In genomic region chrX:37846934-37847732, GRCh38 we compare ENCODE assay signal across 8 cellular contexts. TPM values are rescaled to one million over a fixed set of nuclear protein-coding genes. Genes with fewer than 3 reads are reported as not detected.
A peak's percentile ranks its signal among the peaks of the same experiment; 100 is the strongest.
DNase-seq lines count a peak whose midpoint lies in the region; ATAC-seq, FAIRE-seq and TF ChIP-seq lines count a peak whose summit lies in the region.

TSS of gene DYNLT3 (minus strand) at chrX:37847571. CDS start at chrX:37847510, 61 bp downstream.

- 4% methylated on average over 27 of the region's 67 CpGs; no CpG with 5 or more reads in 1 of the 2 experiments for WGBS in H1 (ENCODE audit: extremely low coverage in 1 of 2, insufficient coverage in 1 of 2, insufficient read length in 1 of 2, insufficient replicate concordance in 2 of 2, low coverage in 1 of 2, low lambda C conversion rate in 2 of 2, missing lambda C conversion rate in 1 of 2), 2 experiments

- H3K4me1 ChIP-seq in H1 (replicated peaks in 1 of 4; ENCODE audit: control insufficient read depth in 3 of 4, insufficient read depth in 4 of 4, low read length in 3 of 4): no peaks in the 10 kb centered on the region

- no peak within 1 kb of the TSS for H2BK12ac ChIP-seq in H1 (ENCODE audit: low read depth, low read length)

- no peaks in the 10 kb centered on the region for H3K79me2 ChIP-seq in H1 (ENCODE audit: control insufficient read depth in 1 of 2, insufficient read depth in 2 of 2, low read length in 2 of 2)

- TF ChIP-seq POLR2A in H1 (IDR thresholded peaks at IDR 0.05; ENCODE audit: control extremely low read depth in 1 of 2, low read depth in 2 of 2, low read length in 2 of 2): peak in 1 of 2 experiments; percentile 50; a peak in 1 of 3 replicates

- no peak within 1 kb of the TSS for H3K14ac ChIP-seq in H1 (ENCODE audit: insufficient read length)

- H4K5ac ChIP-seq in H1 (ENCODE audit: insufficient read length, low read depth, low read length): no peak within 1 kb of the TSS

- POLR2A ChIA-PET in BJ (lab: Charles Lee) (no interaction called here), H1 (lab: Charles Lee; ENCODE audit: partially characterized antibody) (no interaction called here)

- no peak for FAIRE-seq in H1 (lab: Jason Lieb, UNC)

- no peak within 1 kb of the TSS for H2BK5ac ChIP-seq in H1 (ENCODE audit: low read depth, low read length)

- peak within 1 kb of the TSS; percentile 99 for H2AFZ ChIP-seq in H1 (ENCODE audit: low read length)

- no peak within 1 kb of the TSS for H3K4ac ChIP-seq in H1 (replicated peaks; ENCODE audit: insufficient read length, low read depth, low read length)

- no peak for TF ChIP-seq RAD21 in H1 (IDR thresholded peaks at IDR 0.05 in 1 of 2, conservative IDR thresholded peaks at IDR 0.05 in 1 of 2; ENCODE audit: low read depth in 2 of 2, low read length in 2 of 2)

- no peak within 1 kb of the TSS for H3K56ac ChIP-seq in H1 (replicated peaks; ENCODE audit: insufficient read length, low read depth, low read length)

- TF ChIP-seq CTCF in BJ (IDR thresholded peaks at IDR 0.05; ENCODE audit: insufficient read depth, low read depth, low read length) (no peak), H1 (IDR thresholded peaks at IDR 0.05; ENCODE audit: control extremely low read depth in 1 of 3, insufficient read depth in 1 of 3, low read depth in 1 of 3, low read length in 3 of 3) (no peak)

- no peak within 1 kb of the TSS for H2BK20ac ChIP-seq in H1 (ENCODE audit: low read length)

- CTCF ChIA-PET in BJ (lab: Yijun Ruan, JAX): no interaction called here
- CTCF ChIA-PET in H1 (lab: Charles Lee; ENCODE audit: partially characterized antibody): no interaction called here

- ATAC-seq in HG03457 (IDR thresholded peaks at IDR 0.05; ENCODE audit: unreplicated experiment): peak; percentile 100

- no peak within 1 kb of the TSS for H3K23ac ChIP-seq in H1 (ENCODE audit: insufficient read length)

- no peak for TF ChIP-seq EP300 in H1 (IDR thresholded peaks at IDR 0.05; ENCODE audit: borderline replicate concordance in 1 of 2, low read depth in 2 of 2, low read length in 2 of 2)

- no peak within 1 kb of the TSS for H2BK15ac ChIP-seq in H1 (ENCODE audit: low read length)

- H3K4me2 ChIP-seq in H1 (ENCODE audit: insufficient read depth in 1 of 2, low read depth in 2 of 2, low read length in 2 of 2): peak within 1 kb of the TSS; percentile 53 to 77

- no peak within 1 kb of the TSS for H2BK120ac ChIP-seq in H1 (replicated peaks; ENCODE audit: low read depth, low read length)

- H3K9me3 ChIP-seq in H1 (ENCODE audit: insufficient read depth in 2 of 2, low read depth in 1 of 2, low read length in 1 of 2): no peaks in the 10 kb centered on the region

- no peak within 1 kb of the TSS for H2AK5ac ChIP-seq in H1 (ENCODE audit: low read depth, low read length)

- H4K20me1 ChIP-seq in H1 (replicated peaks in 1 of 2; ENCODE audit: control insufficient read depth in 1 of 2, insufficient read depth in 2 of 2, low read length in 2 of 2): no peaks in the 10 kb centered on the region

- peak within 1 kb of the TSS; percentile 40 for H4K91ac ChIP-seq in H1 (replicated peaks; ENCODE audit: insufficient read length, low read length)

- H3K36me3 ChIP-seq in BJ (ENCODE audit: control insufficient read depth, insufficient read depth, low read length) (no peaks in the 10 kb centered on the region), H1 (ENCODE audit: control insufficient read depth in 2 of 4, insufficient read depth in 4 of 4, low read length in 3 of 4) (no peaks in the 10 kb centered on the region)

- peak within 1 kb of the TSS; percentile 83 for H3K4me3 ChIP-seq in BJ (ENCODE audit: low read depth, low read length)
- peak within 1 kb of the TSS; percentile 26 to 73 (median 54) for H3K4me3 ChIP-seq in H1 (ENCODE audit: extremely low read depth in 1 of 4, insufficient read depth in 2 of 4, low read depth in 3 of 4, low read length in 4 of 4)

- H3K79me1 ChIP-seq in H1 (ENCODE audit: low read depth, low read length): no peaks in the 10 kb centered on the region

- no peaks in the 10 kb centered on the region for H3K27me3 ChIP-seq in BJ (ENCODE audit: control insufficient read depth, insufficient read depth, low read length)
- no peaks in the 10 kb centered on the region for H3K27me3 ChIP-seq in H1 (replicated peaks in 1 of 4; ENCODE audit: control insufficient read depth in 3 of 4, extremely low read depth in 1 of 4, insufficient read depth in 3 of 4, low read length in 3 of 4)

- H3K27ac ChIP-seq in H1 (ENCODE audit: low read depth, low read length): no peak within 1 kb of the TSS

- DNase-seq in BJ (ENCODE audit: low read depth) (no peak), GM19240 (ENCODE audit: insufficient read length, low spot score) (peak; percentile 47), NCI-H774 (lab: John Stamatoyannopoulos, UW) (peak; percentile 78), H1 (ENCODE audit: low read depth in 1 of 2, low spot score in 2 of 2) (peak; percentile 44 to 75), medulla oblongata (ENCODE audit: extremely low spot score) (peak; percentile 68)
- peak; percentile 40 to 54 for DNase-seq in activated CD8-positive, alpha-beta memory T cell treated with anti-CD3 and anti-CD28 coated beads for 4 hours (ENCODE audit: low read depth in 2 of 2)
- DNase-seq in stimulated activated CD8-positive, alpha-beta memory T cell treated with anti-CD3 and anti-CD28 coated beads, Interleukin-12 subunit alpha, Interleukin-12 subunit beta, amount 100 ng/mL, for 24 hours (ENCODE audit: extremely low read depth): peak; percentile 46

- peaks cover 2% of the 10 kb centered on the region; the same call in 1 of the 2 replicates for H3K23me2 ChIP-seq in H1 (ENCODE audit: low read depth, low read length)

- no peak within 1 kb of the TSS; the same call in 1 of the 2 replicates for H3K18ac ChIP-seq in H1 (ENCODE audit: extremely low read depth, low read length)

- no peak within 1 kb of the TSS for H4K8ac ChIP-seq in H1 (ENCODE audit: extremely low read depth, insufficient read depth, low read length)

- peak within 1 kb of the TSS; percentile 16 to 63 (median 47); a peak in 6 of 7 replicates for H3K9ac ChIP-seq in H1 (replicated peaks in 1 of 4; ENCODE audit: extremely low read depth in 1 of 4, low read depth in 3 of 4, low read length in 3 of 4)

TF ChIP-seq in H1, 55 proteins besides CTCF, POLR2A, EP300 and RAD21 (continues in another document):
- no peak for TF ChIP-seq CBX8 (IDR thresholded peaks at IDR 0.05; ENCODE audit: borderline replicate concordance, low read depth, low read length)
- peak; percentile 64 for TF ChIP-seq MAX (IDR thresholded peaks at IDR 0.05)
- TF ChIP-seq YY1 (IDR thresholded peaks at IDR 0.05; ENCODE audit: low read depth, low read length): no peak
- TF ChIP-seq NANOG (IDR thresholded peaks at IDR 0.05; ENCODE audit: insufficient read depth, low read depth, low read length, poor library complexity, severe bottlenecking): no peak
- no peak for TF ChIP-seq SP1 (IDR thresholded peaks at IDR 0.05; ENCODE audit: low read depth, low read length)
- no peak for TF ChIP-seq SIN3A (conservative IDR thresholded peaks at IDR 0.05 in 1 of 2, IDR thresholded peaks at IDR 0.05 in 1 of 2; ENCODE audit: low read depth in 1 of 2, low read length in 2 of 2)
- no peak for TF ChIP-seq TEAD4 (IDR thresholded peaks at IDR 0.05; ENCODE audit: low read depth, low read length)
- TF ChIP-seq BACH1 (IDR thresholded peaks at IDR 0.05; ENCODE audit: low read length): no peak
- TF ChIP-seq ASH2L (IDR thresholded peaks at IDR 0.05; ENCODE audit: low read length): no peak
- TF ChIP-seq SUZ12 (IDR thresholded peaks at IDR 0.05; ENCODE audit: low read length): no peak
- peak; percentile 74 for TF ChIP-seq E2F6 (IDR thresholded peaks at IDR 0.05)
- TF ChIP-seq HDAC2 (IDR thresholded peaks at IDR 0.05; ENCODE audit: borderline replicate concordance in 1 of 2, low read depth in 2 of 2, low read length in 2 of 2): no peak
- peak; percentile 59 for TF ChIP-seq PHF8 (conservative IDR thresholded peaks at IDR 0.05; ENCODE audit: low read depth, low read length)
- no peak for TF ChIP-seq HDAC6 (IDR thresholded peaks at IDR 0.05; ENCODE audit: low read depth, low read length)
- TF ChIP-seq JUN (IDR thresholded peaks at IDR 0.05; ENCODE audit: low read depth, low read length): no peak
- no peak for TF ChIP-seq POLR2AphosphoS5 (IDR thresholded peaks at IDR 0.05; ENCODE audit: low read depth, low read length)
- peak; percentile 46; the same call in 1 of the 2 replicates for TF ChIP-seq TAF1 (IDR thresholded peaks at IDR 0.05; ENCODE audit: low read depth, low read length)
- TF ChIP-seq SRF (IDR thresholded peaks at IDR 0.05; ENCODE audit: low read depth, low read length): no peak
- TF ChIP-seq GTF2F1 (IDR thresholded peaks at IDR 0.05; ENCODE audit: borderline replicate concordance, low read depth, low read length): no peak
- no peak for TF ChIP-seq TAF7 (optimal IDR thresholded peaks at IDR 0.05; ENCODE audit: borderline replicate concordance, low read depth, low read length)
- TF ChIP-seq NRF1 (IDR thresholded peaks at IDR 0.05; ENCODE audit: low read depth, low read length): no peak
- TF ChIP-seq EGR1 (IDR thresholded peaks at IDR 0.05; ENCODE audit: borderline replicate concordance, low read depth, low read length): no peak
- no peak for TF ChIP-seq SIX5 (IDR thresholded peaks at IDR 0.05; ENCODE audit: low read depth, low read length)

RNA-seq across cellular contexts. Expression of gene DYNLT3, which starts in this region (rescaled TPM):
- polyA plus RNA-seq in BJ (2011; rRNA removed) (11.3 and 20.9 TPM in 2 replicates), H1 (2011; rRNA removed) (2.0 and 2.3 TPM in 2 replicates)
- 5.1 and 7.6 TPM in 2 replicates for polyA minus RNA-seq in BJ (2011; rRNA and poly(A)+ RNA removed)
- 3.5 and 3.7 TPM in 2 replicates for total RNA-seq in H1 (2021; fragmentation: NEBNext Ultra II Directional; extraction: Animal tissue kit (Norgen Biotek cat#: 25700))
- 2.6 TPM for polyA plus RNA-seq in H1 (2011; cell fraction: cytosol; rRNA removed)
- 3.0 TPM for polyA plus RNA-seq in H1 (2011; cell fraction: nucleus; rRNA removed)
- 2.5 to 3.4 TPM (median 3.2 TPM) in 4 replicates for polyA plus RNA-seq in H1 (2012, experiment 1 of 2)
- 0.91 TPM for polyA plus RNA-seq in H1 (2012, experiment 2 of 2)
- 4.2 TPM for polyA plus RNA-seq in H1 (2013, experiment 1 of 2)
- 4.1 TPM for polyA plus RNA-seq in H1 (2013, experiment 2 of 2)
- 1.8 and 2.0 TPM in 2 replicates for polyA minus RNA-seq in H1 (2011; rRNA and poly(A)+ RNA removed)
- not detected for polyA minus RNA-seq in H1 (2011; cell fraction: cytosol; rRNA and poly(A)+ RNA removed)
- polyA minus RNA-seq in H1 (2011; cell fraction: nucleus; rRNA and poly(A)+ RNA removed): 4.2 TPM
